In genomic region chr1:148279002-148279542, GRCh38 we compare ENCODE assay signal across 1 cellular context.
TF ChIP-seq lines count a peak whose summit lies in the region.
"Not testable (repeated sequence)": the region's sequence is repeated elsewhere in the genome, so short reads cannot be mapped to it uniquely, and the experiment has no call there.

No MANE protein-coding gene starts in this region.

TF ChIP-seq in K562, 482 proteins besides CTCF, POLR2A, EP300 and RAD21:
- TF ChIP-seq SMAD4 (CRISPR knock-in tag; conservative IDR thresholded peaks at IDR 0.05) (peak; percentile 53; the same call in 1 of the 2 replicates), NFRKB (IDR thresholded peaks at IDR 0.05; ENCODE audit: low read depth) (0 out of 2 replicates have a peak, but pooled peaks have one; percentile 26), L3MBTL2 (IDR thresholded peaks at IDR 0.05) (peak; percentile 84), MGA (IDR thresholded peaks at IDR 0.05) (peak; percentile 69), MAZ (CRISPR knock-in tag; conservative IDR thresholded peaks at IDR 0.05 in 1 of 2, IDR thresholded peaks at IDR 0.05 in 1 of 2) (peak in 1 of 2 experiments; percentile 19; a peak in 1 of 4 replicates), CEBPG (CRISPR knock-in tag; IDR thresholded peaks at IDR 0.05) (0 out of 2 replicates have a peak, but pooled peaks have one; percentile 17), CEBPG (tag; conservative IDR thresholded peaks at IDR 0.05 in 1 of 2, IDR thresholded peaks at IDR 0.05 in 1 of 2) (peak; percentile 70 to 87), ZSCAN32 (CRISPR knock-in tag; IDR thresholded peaks at IDR 0.05) (peak; percentile 63; the same call in 1 of the 2 replicates), CEBPB (tag; IDR thresholded peaks at IDR 0.05) (peak; percentile 30; the same call in 1 of the 2 replicates), POLR2H (tag; IDR thresholded peaks at IDR 0.05; ENCODE audit: low read depth) (peak; percentile 73), IRF9 (tag; IDR thresholded peaks at IDR 0.05) (0 out of 2 replicates have a peak, but pooled peaks have one; percentile 53), ZNF175 (CRISPR knock-in tag; IDR thresholded peaks at IDR 0.05; ENCODE audit: low read depth) (peak; percentile 55; the same call in 1 of the 2 replicates), GABPA (tag; conservative IDR thresholded peaks at IDR 0.05; ENCODE audit: low read depth) (0 out of 2 replicates have a peak, but pooled peaks have one; percentile 40), ATF4 (CRISPR knock-in tag; IDR thresholded peaks at IDR 0.05) (peak; percentile 86)
- TF ChIP-seq, protein P1, sequence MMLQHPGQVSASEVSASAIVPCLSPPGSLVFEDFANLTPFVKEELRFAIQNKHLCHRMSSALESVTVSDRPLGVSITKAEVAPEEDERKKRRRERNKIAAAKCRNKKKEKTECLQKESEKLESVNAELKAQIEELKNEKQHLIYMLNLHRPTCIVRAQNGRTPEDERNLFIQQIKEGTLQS (IDR thresholded peaks at IDR 0.05) = peak; percentile 69; the same call in 1 of the 2 replicates
- TF ChIP-seq, protein P1 (CRISPR knock-in tag; conservative IDR thresholded peaks at IDR 0.05) = not testable (repeated sequence)
